ENCODE assay signal across 5 cellular contexts in the genomic region with DNA sequence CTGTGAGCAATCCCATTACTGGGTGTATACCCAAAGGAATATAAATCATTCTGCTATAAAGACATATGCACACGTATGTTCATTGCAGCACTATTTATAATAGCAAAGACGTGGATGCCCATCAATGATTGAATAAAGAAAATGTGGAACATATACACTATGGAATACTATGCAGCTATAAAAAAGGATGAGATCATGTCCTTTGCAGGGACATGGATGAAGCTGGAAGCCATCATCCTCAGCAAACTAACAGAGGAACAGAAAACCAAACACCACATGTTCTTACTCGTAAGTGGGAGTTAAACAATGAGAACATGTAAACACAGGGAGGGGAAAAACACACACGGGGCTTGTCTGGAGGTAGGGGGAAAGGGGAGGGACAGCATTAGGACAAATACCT. TPM values are rescaled to one million over a fixed set of nuclear protein-coding genes. Genes with fewer than 3 reads are reported as not detected.
DNase-seq lines count a peak whose midpoint lies in the region; ATAC-seq, FAIRE-seq and TF ChIP-seq lines count a peak whose summit lies in the region.
"Not testable (repeated sequence)": the region's sequence is repeated elsewhere in the genome, so short reads cannot be mapped to it uniquely, and the experiment has no call there.

No MANE protein-coding gene starts in this region.

- TF ChIP-seq EP300 in K562 (IDR thresholded peaks at IDR 0.05; ENCODE audit: low read length): not testable (repeated sequence)

- H3K36me3 Mint-ChIP-seq in endodermal cell (ENCODE audit: low read depth); stimulated activated naive CD8-positive, alpha-beta T cell treated with anti-CD3 and anti-CD28 coated beads, Interleukin-15, Interleukin-2, amounts not matched to agents 100 ng/mL and 50 ng/mL, for 24 hours (ENCODE audit: low read depth): not testable (repeated sequence)

- not testable (repeated sequence) for H3K9ac ChIP-seq in BLaER1 treated with 17β-estradiol and CSF1 and Interleukin-3, amounts not matched to agents 10 nM and 100 nM; K562 (ENCODE audit: insufficient read depth in 1 of 2, low read depth in 2 of 2, low read length in 2 of 2); endodermal cell (ENCODE audit: extremely low read depth, low read length, poor library complexity, severe bottlenecking)

- POLR2A ChIA-PET in HEK293 (lab: Yijun Ruan, JAX): not testable (repeated sequence)
- POLR2A ChIA-PET in K562 (lab: Yijun Ruan, JAX): interaction anchor here (1.0 kb wide), 1 partner anchor 11 kb away, joined by 3 read pairs; no protein-coding TSS in a partner anchor

- TF ChIP-seq CTCF in HEK293 (tag by site-specific recombination; IDR thresholded peaks at IDR 0.05); K562 (IDR thresholded peaks at IDR 0.05 in 2 of 3, conservative IDR thresholded peaks at IDR 0.05 in 1 of 3; ENCODE audit: insufficient read depth in 2 of 3, low read depth in 1 of 3, low read length in 3 of 3); endodermal cell (conservative IDR thresholded peaks at IDR 0.05): not testable (repeated sequence)

- H3K27ac ChIP-seq in BLaER1 treated with 17β-estradiol and CSF1 and Interleukin-3, amounts not matched to agents 10 nM and 100 nM: peak overlapping the region in 6 of 11 experiments; percentile 50 to 69 (median 59); a peak in 5 of 22 replicates
- not testable (repeated sequence) for H3K27ac ChIP-seq in HEK293 (ENCODE audit: extremely low read depth, low read depth, low read length); K562 (ENCODE audit: extremely low read depth, low read depth, low read length); endodermal cell (ENCODE audit: low read depth, low read length)

- not testable (repeated sequence) for H3K79me2 ChIP-seq in K562 (ENCODE audit: control insufficient read depth, insufficient read depth, low read length)

- in situ Hi-C loops in K562 (cut with MboI): not testable (repeated sequence)

- not testable (repeated sequence) for TF ChIP-seq RAD21 in K562 (CRISPR knock-in tag; conservative IDR thresholded peaks at IDR 0.05 in 1 of 2, IDR thresholded peaks at IDR 0.05 in 1 of 2)

- H2AFZ ChIP-seq in K562 (ENCODE audit: low read depth, low read length): not testable (repeated sequence)

- TF ChIP-seq POLR2A in K562 (conservative IDR thresholded peaks at IDR 0.05): not testable (repeated sequence)

- H3K9me1 ChIP-seq in K562 (ENCODE audit: control insufficient read depth, insufficient read depth, low read length): not testable (repeated sequence)

- not testable (repeated sequence) for H4K20me1 ChIP-seq in BLaER1 treated with 17β-estradiol and CSF1 and Interleukin-3, amounts not matched to agents 10 nM and 100 nM; K562 (replicated peaks; ENCODE audit: control insufficient read depth, insufficient read depth, low read length)

- not testable (repeated sequence) for H3K4me3 ChIP-seq in BLaER1 treated with 17β-estradiol and CSF1 and Interleukin-3, amounts not matched to agents 10 nM and 100 nM; HEK293 (ENCODE audit: low read depth, low read length); K562
- peak overlapping the region; percentile 19 for H3K4me3 ChIP-seq in endodermal cell (ENCODE audit: low read length)

- ATAC-seq in K562: not testable (repeated sequence)

- intact Hi-C loops in K562 (cut with micrococcal nuclease): not testable (repeated sequence)

- DNase-seq in K562 (ENCODE audit: extremely low read depth in 1 of 4, low spot score in 3 of 4); endodermal cell: not testable (repeated sequence)

- H3K4me2 ChIP-seq in BLaER1 treated with 17β-estradiol and CSF1 and Interleukin-3, amounts not matched to agents 10 nM and 100 nM: peak overlapping the region in 8 of 11 experiments; percentile 69 to 84 (median 78); a peak in 14 of 22 replicates
- H3K4me2 ChIP-seq in K562 (ENCODE audit: insufficient read depth, low read length): not testable (repeated sequence)

- not testable (repeated sequence) for H3K9me3 Mint-ChIP-seq in endodermal cell; stimulated activated naive CD8-positive, alpha-beta T cell treated with anti-CD3 and anti-CD28 coated beads, Interleukin-15, Interleukin-2, amounts not matched to agents 100 ng/mL and 50 ng/mL, for 24 hours

- H3K4me1 ChIP-seq in BLaER1 treated with 17β-estradiol and CSF1 and Interleukin-3, amounts not matched to agents 10 nM and 100 nM: peaks cover 27 to 71% (median 60%) of the 10 kb centered on the region in 10 experiments
- not testable (repeated sequence) for H3K4me1 ChIP-seq in HEK293 (ENCODE audit: control insufficient read depth, insufficient read depth, low read length)
- H3K4me1 ChIP-seq in K562 (replicated peaks in 1 of 2; ENCODE audit: control insufficient read depth in 2 of 2, insufficient read depth in 2 of 2, low read length in 2 of 2) (peaks cover 24 to 30% of the 10 kb centered on the region in 2 experiments), endodermal cell (ENCODE audit: control insufficient read depth, insufficient read depth, low read length) (peaks cover 18% of the 10 kb centered on the region)

- peak overlapping the region; percentile 83 for H3K27ac Mint-ChIP-seq in endodermal cell
- H3K27ac Mint-ChIP-seq in stimulated activated naive CD8-positive, alpha-beta T cell treated with anti-CD3 and anti-CD28 coated beads, Interleukin-15, Interleukin-2, amounts not matched to agents 100 ng/mL and 50 ng/mL, for 24 hours: peak overlapping the region; percentile 50

- H3K27me3 ChIP-seq in BLaER1 treated with 17β-estradiol and CSF1 and Interleukin-3, amounts not matched to agents 10 nM and 100 nM; K562 (ENCODE audit: control insufficient read depth in 2 of 2, insufficient read depth in 2 of 2, low read length in 2 of 2); endodermal cell (ENCODE audit: control insufficient read depth, insufficient read depth, low read length, poor library complexity, severe bottlenecking): not testable (repeated sequence)

- peaks cover 25% of the 10 kb centered on the region for H3K4me1 Mint-ChIP-seq in endodermal cell
- peaks cover 14% of the 10 kb centered on the region for H3K4me1 Mint-ChIP-seq in stimulated activated naive CD8-positive, alpha-beta T cell treated with anti-CD3 and anti-CD28 coated beads, Interleukin-15, Interleukin-2, amounts not matched to agents 100 ng/mL and 50 ng/mL, for 24 hours (ENCODE audit: low read depth)

- H3K27me3 Mint-ChIP-seq in endodermal cell (ENCODE audit: insufficient read depth); stimulated activated naive CD8-positive, alpha-beta T cell treated with anti-CD3 and anti-CD28 coated beads, Interleukin-15, Interleukin-2, amounts not matched to agents 100 ng/mL and 50 ng/mL, for 24 hours: not testable (repeated sequence)

- not testable (repeated sequence) for FAIRE-seq in K562 (lab: Jason Lieb, UNC)

- H3K4me3 Mint-ChIP-seq in endodermal cell; stimulated activated naive CD8-positive, alpha-beta T cell treated with anti-CD3 and anti-CD28 coated beads, Interleukin-15, Interleukin-2, amounts not matched to agents 100 ng/mL and 50 ng/mL, for 24 hours: not testable (repeated sequence)

- H3K36me3 ChIP-seq in BLaER1 treated with 17β-estradiol and CSF1 and Interleukin-3, amounts not matched to agents 10 nM and 100 nM; HEK293 (ENCODE audit: control insufficient read depth in 2 of 2, insufficient read depth in 1 of 2, low read length in 2 of 2); K562 (ENCODE audit: control insufficient read depth, insufficient read depth, low read length); endodermal cell (ENCODE audit: control insufficient read depth, insufficient read depth, low read length): not testable (repeated sequence)

- BruUV-seq in K562 (replicated peaks; lab: Mats Ljungman, UMichigan): not testable (repeated sequence)

- CTCF ChIA-PET in HEK293 (lab: Yijun Ruan, JAX) (interaction anchor here (0.7 to 1.5 kb wide), 2 partner anchors 218 to 713 kb away, joined by 5 read pairs; no protein-coding TSS in a partner anchor), K562 (lab: Yijun Ruan, JAX; ENCODE audit: low intra/inter-chr PET ratio) (interaction anchor here (0.6 kb wide), 1 partner anchor 601 kb away, joined by 4 read pairs; no protein-coding TSS in a partner anchor)

- WGBS in K562 (ENCODE audit: insufficient coverage, low coverage, missing lambda C conversion rate): 37% methylated on average over 4 of the region's 4 CpGs
- 89 to 97% methylated on average over 3 to 4 of the region's 4 CpGs for WGBS in endodermal cell (ENCODE audit: insufficient coverage in 1 of 2, insufficient read length in 1 of 2), 2 experiments

- H3K9me3 ChIP-seq in BLaER1 treated with 17β-estradiol and CSF1 and Interleukin-3, amounts not matched to agents 10 nM and 100 nM (replicated peaks in 1 of 11); HEK293 (ENCODE audit: control insufficient read depth, insufficient read depth, low read depth, low read length); K562 (replicated peaks; ENCODE audit: control insufficient read depth, insufficient read depth, low read depth, low read length); endodermal cell (ENCODE audit: control insufficient read depth, low read length): not testable (repeated sequence)

RNA-seq across cellular contexts. Expression of gene FAF2, which starts 5.3 kb away (rescaled TPM):
- 48.2 and 98.0 TPM in 2 replicates for total RNA-seq in K562 (2011; cell fraction: chromatin; rRNA removed; ENCODE audit: low replicate concordance)
- 45.0 and 52.5 TPM in 2 replicates for total RNA-seq in K562 (2011; cell fraction: nucleolus; rRNA removed)
- 70.0 and 90.6 TPM in 2 replicates for total RNA-seq in K562 (2011; cell fraction: nucleoplasm; rRNA removed)
- total RNA-seq in K562 (2014; rRNA removed) (25.6 and 29.0 TPM in 2 replicates), K562 (2014; rRNA removed; fragmentation: Illumina TruSeq; extraction: Trizol) (37.8 and 41.6 TPM in 2 replicates), K562 (2015; rRNA removed; fragmentation: Illumina TruSeq; extraction: Trizol) (35.4 and 36.1 TPM in 2 replicates), K562 (2021) (33.7 and 37.7 TPM in 2 replicates), endodermal cell (10 to 100 TPM; 42.9 to 53.0 TPM)
- polyA plus RNA-seq in K562 (2011; rRNA removed) (38.6 and 44.6 TPM in 2 replicates), K562 (2014; fragmentation: Illumina TruSeq; extraction: Trizol) (41.9 and 43.4 TPM in 2 replicates), K562 (2014; fragmentation: Nextera tagmentation; extraction: Ambion mirVana) (10 to 100 TPM; 25.2 to 32.8 TPM), K562 (2014; rRNA removed) (25.0 and 30.3 TPM in 2 replicates)
- polyA plus RNA-seq in K562 (2011; cell fraction: cytosol; rRNA removed): 22.1 and 28.9 TPM in 2 replicates
- 33.7 and 37.6 TPM in 2 replicates for polyA plus RNA-seq in K562 (2011; cell fraction: nucleus; rRNA removed)
- 23.2 and 26.6 TPM in 2 replicates for polyA plus RNA-seq in K562 (2012)
- 63.2 and 66.8 TPM in 2 replicates for polyA minus RNA-seq in K562 (2011; rRNA and poly(A)+ RNA removed)
- polyA minus RNA-seq in K562 (2011; cell fraction: cytosol; rRNA and poly(A)+ RNA removed): 22.9 and 31.1 TPM in 2 replicates
- 12.4 and 23.8 TPM in 2 replicates for polyA minus RNA-seq in K562 (2011; cell fraction: nucleus; rRNA and poly(A)+ RNA removed)
- 37.6 TPM for polyA plus RNA-seq in endodermal cell (2013, experiment 1 of 2)
- 35.7 TPM for polyA plus RNA-seq in endodermal cell (2013, experiment 2 of 2)

RNA-seq across cellular contexts. Expression of gene CLTB, which starts 26.6 kb away (rescaled TPM):
- total RNA-seq in K562 (2011; cell fraction: chromatin; rRNA removed; ENCODE audit: low replicate concordance): 8.7 and 27.7 TPM in 2 replicates
- 17.0 and 19.1 TPM in 2 replicates for total RNA-seq in K562 (2011; cell fraction: nucleolus; rRNA removed)
- 18.7 and 31.4 TPM in 2 replicates for total RNA-seq in K562 (2011; cell fraction: nucleoplasm; rRNA removed)
- 111 and 117 TPM in 2 replicates for total RNA-seq in K562 (2014; rRNA removed)
- total RNA-seq in K562 (2014; rRNA removed; fragmentation: Illumina TruSeq; extraction: Trizol): 15.2 and 17.4 TPM in 2 replicates
- 39.0 and 39.7 TPM in 2 replicates for total RNA-seq in K562 (2015; rRNA removed; fragmentation: Illumina TruSeq; extraction: Trizol)
- 54.7 and 69.0 TPM in 2 replicates for total RNA-seq in K562 (2021)
- 33.1 and 41.1 TPM in 2 replicates for polyA plus RNA-seq in K562 (2011; rRNA removed)
- polyA plus RNA-seq in K562 (2011; cell fraction: cytosol; rRNA removed): 47.3 and 113 TPM in 2 replicates
- 28.1 and 43.0 TPM in 2 replicates for polyA plus RNA-seq in K562 (2011; cell fraction: nucleus; rRNA removed)
- polyA plus RNA-seq in K562 (2012): 55.6 and 65.9 TPM in 2 replicates
- polyA plus RNA-seq in K562 (2014; fragmentation: Illumina TruSeq; extraction: Trizol): 31.4 and 55.9 TPM in 2 replicates
- polyA plus RNA-seq in K562 (2014; fragmentation: Nextera tagmentation; extraction: Ambion mirVana): 1 to 10 TPM; 1.8 to 3.5 TPM
- polyA plus RNA-seq in K562 (2014; rRNA removed): 84.2 and 84.6 TPM in 2 replicates
- 17.0 and 24.2 TPM in 2 replicates for polyA minus RNA-seq in K562 (2011; rRNA and poly(A)+ RNA removed)
- polyA minus RNA-seq in K562 (2011; cell fraction: cytosol; rRNA and poly(A)+ RNA removed): 25.4 and 28.5 TPM in 2 replicates
- 7.8 and 8.3 TPM in 2 replicates for polyA minus RNA-seq in K562 (2011; cell fraction: nucleus; rRNA and poly(A)+ RNA removed)
- 10 to 100 TPM; 40.9 to 49.7 TPM for total RNA-seq in endodermal cell
- 32.9 TPM for polyA plus RNA-seq in endodermal cell (2013, experiment 1 of 2)
- polyA plus RNA-seq in endodermal cell (2013, experiment 2 of 2): 36.2 TPM

RNA-seq across cellular contexts. Expression of gene HIGD2A, which starts 54.4 kb away (rescaled TPM):
- 8.9 and 23.0 TPM in 2 replicates for total RNA-seq in K562 (2011; cell fraction: chromatin; rRNA removed; ENCODE audit: low replicate concordance)
- total RNA-seq in K562 (2011; cell fraction: nucleolus; rRNA removed): 31.7 and 39.2 TPM in 2 replicates
- 38.3 and 59.1 TPM in 2 replicates for total RNA-seq in K562 (2011; cell fraction: nucleoplasm; rRNA removed)
- total RNA-seq in K562 (2014; rRNA removed) (193 and 230 TPM in 2 replicates), K562 (2014; rRNA removed; fragmentation: Illumina TruSeq; extraction: Trizol) (86.1 and 94.7 TPM in 2 replicates), K562 (2015; rRNA removed; fragmentation: Illumina TruSeq; extraction: Trizol) (161 and 163 TPM in 2 replicates), K562 (2021) (150 and 154 TPM in 2 replicates), endodermal cell (100 to 1,000 TPM; 101 to 102 TPM)
- polyA plus RNA-seq in K562 (2011; rRNA removed) (121 and 166 TPM in 2 replicates), K562 (2014; fragmentation: Illumina TruSeq; extraction: Trizol) (144 and 249 TPM in 2 replicates), K562 (2014; fragmentation: Nextera tagmentation; extraction: Ambion mirVana) (100 to 1,000 TPM; 232 to 235 TPM), K562 (2014; rRNA removed) (264 and 272 TPM in 2 replicates)
- polyA plus RNA-seq in K562 (2011; cell fraction: cytosol; rRNA removed): 306 and 470 TPM in 2 replicates
- 70.5 and 75.2 TPM in 2 replicates for polyA plus RNA-seq in K562 (2011; cell fraction: nucleus; rRNA removed)
- polyA plus RNA-seq in K562 (2012): 187 and 315 TPM in 2 replicates
- 38.5 and 45.4 TPM in 2 replicates for polyA minus RNA-seq in K562 (2011; rRNA and poly(A)+ RNA removed)
- polyA minus RNA-seq in K562 (2011; cell fraction: cytosol; rRNA and poly(A)+ RNA removed): 64.4 and 107 TPM in 2 replicates
- 21.5 and 40.7 TPM in 2 replicates for polyA minus RNA-seq in K562 (2011; cell fraction: nucleus; rRNA and poly(A)+ RNA removed)
- 139 TPM for polyA plus RNA-seq in endodermal cell (2013, experiment 1 of 2)
- polyA plus RNA-seq in endodermal cell (2013, experiment 2 of 2): 127 TPM

RNA-seq across cellular contexts. Expression of gene NOP16, which starts 54.5 kb away (rescaled TPM):
- 76.0 and 149 TPM in 2 replicates for total RNA-seq in K562 (2011; cell fraction: chromatin; rRNA removed; ENCODE audit: low replicate concordance)
- 135 and 143 TPM in 2 replicates for total RNA-seq in K562 (2011; cell fraction: nucleolus; rRNA removed)
- total RNA-seq in K562 (2011; cell fraction: nucleoplasm; rRNA removed): 111 and 128 TPM in 2 replicates
- 92.5 and 116 TPM in 2 replicates for total RNA-seq in K562 (2014; rRNA removed)
- total RNA-seq in K562 (2014; rRNA removed; fragmentation: Illumina TruSeq; extraction: Trizol): 80.3 and 98.2 TPM in 2 replicates
- 143 and 148 TPM in 2 replicates for total RNA-seq in K562 (2015; rRNA removed; fragmentation: Illumina TruSeq; extraction: Trizol)
- 116 and 120 TPM in 2 replicates for total RNA-seq in K562 (2021)
- polyA plus RNA-seq in K562 (2011; rRNA removed): 121 and 136 TPM in 2 replicates
- polyA plus RNA-seq in K562 (2011; cell fraction: cytosol; rRNA removed): 104 and 115 TPM in 2 replicates
- 133 and 168 TPM in 2 replicates for polyA plus RNA-seq in K562 (2011; cell fraction: nucleus; rRNA removed)
- 49.6 and 125 TPM in 2 replicates for polyA plus RNA-seq in K562 (2012)
- polyA plus RNA-seq in K562 (2014; fragmentation: Illumina TruSeq; extraction: Trizol): 161 and 166 TPM in 2 replicates
- polyA plus RNA-seq in K562 (2014; fragmentation: Nextera tagmentation; extraction: Ambion mirVana): 100 to 1,000 TPM; 183 to 342 TPM
- 174 and 221 TPM in 2 replicates for polyA plus RNA-seq in K562 (2014; rRNA removed)
- polyA minus RNA-seq in K562 (2011; rRNA and poly(A)+ RNA removed): 60.7 and 71.9 TPM in 2 replicates
- 42.1 and 58.9 TPM in 2 replicates for polyA minus RNA-seq in K562 (2011; cell fraction: cytosol; rRNA and poly(A)+ RNA removed)
- polyA minus RNA-seq in K562 (2011; cell fraction: nucleus; rRNA and poly(A)+ RNA removed): 83.7 and 100 TPM in 2 replicates
- 10 to 100 TPM; 18.6 to 31.3 TPM for total RNA-seq in endodermal cell
- polyA plus RNA-seq in endodermal cell (2013, experiment 1 of 2): 19.3 TPM
- polyA plus RNA-seq in endodermal cell (2013, experiment 2 of 2): 19.2 TPM
